Comparison of ENCODE assay signal across 21 cellular contexts in the genomic region with DNA sequence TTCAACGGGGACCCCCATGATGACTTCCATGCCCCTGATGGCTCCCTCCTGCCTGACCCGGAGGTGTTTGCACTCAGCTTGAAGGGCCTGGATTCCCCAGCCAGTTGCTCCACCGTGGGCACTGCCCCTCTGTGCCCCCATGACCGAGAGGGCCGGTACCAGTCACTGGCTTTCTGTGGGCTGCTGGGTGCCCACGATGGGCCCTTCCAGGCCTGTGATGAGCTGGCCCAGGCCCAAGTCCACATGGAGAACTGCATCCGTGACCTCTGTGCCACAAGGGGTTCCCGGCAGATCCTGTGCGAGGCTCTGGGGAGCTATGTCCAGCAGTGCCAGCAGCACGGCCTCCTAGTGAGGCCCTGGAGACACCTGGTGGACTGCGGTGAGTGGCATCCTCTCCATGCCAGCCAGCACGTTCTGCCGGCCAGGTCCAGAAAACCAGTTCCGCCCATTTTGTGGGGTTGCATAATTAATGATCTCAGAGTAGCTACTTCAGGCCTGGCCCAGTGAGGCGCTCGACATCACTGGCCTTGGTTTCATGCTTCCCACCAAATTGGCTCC. TPM values are rescaled to one million over a fixed set of nuclear protein-coding genes. Genes with fewer than 3 reads are reported as not detected.
DNase-seq lines count a peak whose midpoint lies in the region; ATAC-seq and TF ChIP-seq lines count a peak whose summit lies in the region.
"Had no signal": no experiment of that assay in that cellular context is flagged by ENCODE, and none has a peak within 500 bp of the region (broad histone marks: within the 10 kb centered on the region; RNA-seq: fewer than 3 reads in every experiment).

No MANE protein-coding gene starts in this region.

- peak overlapping the region; percentile 69 for H3K18ac ChIP-seq in neuronal stem cell (ENCODE audit: low read length)

- DNase-seq in H7 (peak; percentile 30), LNCaP clone FGC (ENCODE audit: low read depth) (peak; percentile 10), left lobe of liver (ENCODE audit: low spot score) (peak; percentile 77), neuronal stem cell (ENCODE audit: low spot score) (no peak), T-helper 17 cell (no peak), DMS153 (lab: John Stamatoyannopoulos, UW) (no peak), D341Med (ENCODE audit: low spot score) (no peak)
- DNase-seq: BE2C; Caco-2; CD8-positive, alpha-beta memory T cell; GM23248; HFFc6; IMR-90; KBM-7 had no signal

- no peak overlapping the region for H3K4ac ChIP-seq in neuronal stem cell (ENCODE audit: low read length)

- H3K14ac ChIP-seq in neuronal stem cell (ENCODE audit: low read length), result peak overlapping the region; percentile 43

- H3K27ac Mint-ChIP-seq in T-helper 17 cell, result no peak overlapping the region
- H3K27ac Mint-ChIP-seq: HFFc6 had no signal

- H3K27me3 ChIP-seq in H7 (ENCODE audit: control insufficient read depth, insufficient read depth, low read length) (no peaks in the 10 kb centered on the region), neuronal stem cell (ENCODE audit: control insufficient read depth in 3 of 3, insufficient read depth in 3 of 3, low read depth in 1 of 3, low read length in 3 of 3) (peaks cover 0 to 5% (median 0%) of the 10 kb centered on the region in 3 experiments)
- H3K27me3 ChIP-seq: BE2C had no signal

- TF ChIP-seq CTCF in LNCaP clone FGC (IDR thresholded peaks at IDR 0.05; ENCODE audit: control insufficient read depth, extremely low read depth, insufficient read depth), result 0 out of 2 replicates have a peak, but pooled peaks have one; percentile 9

- no peak overlapping the region for H4K8ac ChIP-seq in neuronal stem cell (ENCODE audit: low read depth, low read length)

- peaks cover 26% of the 10 kb centered on the region for H3K27me3 Mint-ChIP-seq in T-helper 17 cell

- no peak overlapping the region for H2BK5ac ChIP-seq in neuronal stem cell (ENCODE audit: low read length)

- no peak overlapping the region for H3K4me3 Mint-ChIP-seq in T-helper 17 cell
- H3K4me3 Mint-ChIP-seq: CD8-positive, alpha-beta memory T cell; HFFc6 had no signal

- no peak overlapping the region for H3K27ac ChIP-seq in neuronal stem cell (replicated peaks; ENCODE audit: low read length)
- H3K27ac ChIP-seq: A549, GM23248, HL-60 had no signal

- H3K9me3 ChIP-seq in neuronal stem cell (replicated peaks in 1 of 2; ENCODE audit: control insufficient read depth in 2 of 2, insufficient read depth in 1 of 2, low read depth in 1 of 2, low read length in 2 of 2), result no peaks in the 10 kb centered on the region
- no peaks in the 10 kb centered on the region for H3K9me3 ChIP-seq in T-helper 17 cell (ENCODE audit: control insufficient read depth, low read length, poor library complexity, severe bottlenecking)
- H3K9me3 ChIP-seq: BE2C, Caco-2 had no signal

- H3K36me3 Mint-ChIP-seq in T-helper 17 cell (ENCODE audit: low read depth), result peaks cover 4% of the 10 kb centered on the region
- H3K36me3 Mint-ChIP-seq: CD8-positive, alpha-beta memory T cell had no signal

- no peak overlapping the region for H2AFZ ChIP-seq in neuronal stem cell (ENCODE audit: low read length)
- H2AFZ ChIP-seq: GM23248 had no signal

- no peaks in the 10 kb centered on the region for H3K36me3 ChIP-seq in H7 (replicated peaks; ENCODE audit: control insufficient read depth, insufficient read depth, low read length)
- H3K36me3 ChIP-seq in neuronal stem cell (replicated peaks in 1 of 2; ENCODE audit: control insufficient read depth in 2 of 2, insufficient read depth in 2 of 2, low read length in 2 of 2), result no peaks in the 10 kb centered on the region
- H3K36me3 ChIP-seq: BE2C, HAP-1 had no signal

- no peak overlapping the region for H3K9ac ChIP-seq in neuronal stem cell (ENCODE audit: low read depth, low read length, poor library complexity)
- H3K9ac ChIP-seq: GM23248 had no signal

- no peak overlapping the region for H4K91ac ChIP-seq in neuronal stem cell (ENCODE audit: low read depth, low read length, poor library complexity)

- no peaks in the 10 kb centered on the region for H3K4me1 ChIP-seq in neuronal stem cell (ENCODE audit: control insufficient read depth in 2 of 2, insufficient read depth in 1 of 2, low read depth in 1 of 2, low read length in 2 of 2)
- H3K4me1 ChIP-seq: A549, BE2C, HAP-1 had no signal

- no CpG with 5 or more reads among the region's 16 CpGs for WGBS in neuronal stem cell (ENCODE audit: extremely low coverage in 2 of 2, insufficient read length in 2 of 2, insufficient replicate concordance in 1 of 2), 2 donors

- H2BK120ac ChIP-seq in neuronal stem cell (ENCODE audit: low read depth, low read length), result no peak overlapping the region

- H2BK15ac ChIP-seq in neuronal stem cell (ENCODE audit: low read length), result no peak overlapping the region

- peak; percentile 85 for ATAC-seq in left lobe of liver
- ATAC-seq in T-helper 17 cell, result no peak
- ATAC-seq in HG03442 (IDR thresholded peaks at IDR 0.05; ENCODE audit: unreplicated experiment), result no peak
- ATAC-seq: A549, GM12878 had no signal

- no peak overlapping the region for H3K4me2 ChIP-seq in neuronal stem cell (ENCODE audit: insufficient read depth, low read length, poor library complexity, severe bottlenecking)
- H3K4me2 ChIP-seq: A549 had no signal

- peak overlapping the region; percentile 87 for H2AK5ac ChIP-seq in neuronal stem cell (ENCODE audit: low read depth, low read length)

- peaks cover 7% of the 10 kb centered on the region for H3K4me1 Mint-ChIP-seq in T-helper 17 cell

- no peak overlapping the region for H3K23ac ChIP-seq in neuronal stem cell (ENCODE audit: low read depth, low read length, poor library complexity)

- H2BK12ac ChIP-seq in neuronal stem cell (ENCODE audit: low read length), result peak overlapping the region; percentile 44

- H3K4me3 ChIP-seq in H7 (ENCODE audit: insufficient read depth, low read depth, low read length), result no peak overlapping the region
- H3K4me3 ChIP-seq in LNCaP clone FGC (ENCODE audit: low read depth, low read length), result no peak overlapping the region
- no peak overlapping the region for H3K4me3 ChIP-seq in neuronal stem cell (ENCODE audit: low read length in 2 of 2)
- H3K4me3 ChIP-seq: A549, GM12878, GM23248, HAP-1 had no signal

- H3K79me1 ChIP-seq in neuronal stem cell (ENCODE audit: low read depth, low read length), result no peaks in the 10 kb centered on the region

RNA-seq across cellular contexts. Expression of gene FXYD3, which starts 34.9 kb away (rescaled TPM):
- total RNA-seq in H7 (2014; rRNA removed; shearing (Covaris generic)), result not detected in 2 replicates
- total RNA-seq in left lobe of liver (1.4 TPM), T-helper 17 cell (not detected)
- polyA plus RNA-seq in neuronal stem cell (2013, experiment 1 of 2), result 0.07 TPM
- polyA plus RNA-seq in neuronal stem cell (2013, experiment 2 of 2), result 0.12 TPM
- total RNA-seq: CD8-positive, alpha-beta memory T cell; Daoy; GM23248; HFFc6; IMR-90 had no signal
- polyA plus RNA-seq: AG04450; CD8-positive, alpha-beta memory T cell; GM23248; IMR-90 had no signal

RNA-seq across cellular contexts. Expression of gene HPN, which starts 39.2 kb away (rescaled TPM):
- 6.1 and 13.9 TPM in 2 replicates for total RNA-seq in H7 (2014; rRNA removed; shearing (Covaris generic))
- total RNA-seq in left lobe of liver (564 TPM), T-helper 17 cell (under 1 TPM in 1 of 2 donors, not detected in 1; 0.89 TPM)
- 0.36 TPM for polyA plus RNA-seq in neuronal stem cell (2013, experiment 1 of 2)
- polyA plus RNA-seq in neuronal stem cell (2013, experiment 2 of 2), result 0.28 TPM
- total RNA-seq: CD8-positive, alpha-beta memory T cell; Daoy; GM23248; HFFc6; IMR-90 had no signal
- polyA plus RNA-seq: AG04450, GM23248, IMR-90 had no signal

RNA-seq across cellular contexts. Expression of gene SCN1B, which starts 50.4 kb away (rescaled TPM):
- 8.1 and 8.9 TPM in 2 replicates for total RNA-seq in H7 (2014; rRNA removed; shearing (Covaris generic))
- total RNA-seq in left lobe of liver, result 4.5 TPM
- 2.8 TPM for polyA plus RNA-seq in neuronal stem cell (2013, experiment 1 of 2)
- 2.8 TPM for polyA plus RNA-seq in neuronal stem cell (2013, experiment 2 of 2)
- total RNA-seq in T-helper 17 cell, result 1 to 10 TPM; 1.9 to 6.2 TPM

RNA-seq across cellular contexts. Expression of gene LGI4, which starts 54.2 kb away (rescaled TPM):
- 2.9 and 10.4 TPM in 2 replicates for total RNA-seq in H7 (2014; rRNA removed; shearing (Covaris generic))
- 1.9 TPM for total RNA-seq in left lobe of liver
- polyA plus RNA-seq in neuronal stem cell (2013, experiment 1 of 2), result 2.0 TPM
- 1.8 TPM for polyA plus RNA-seq in neuronal stem cell (2013, experiment 2 of 2)
- under 1 TPM; 0.39 to 0.52 TPM for total RNA-seq in T-helper 17 cell
- total RNA-seq: Daoy, GM12878, IMR-90 had no signal
- polyA plus RNA-seq: CD8-positive, alpha-beta memory T cell had no signal

RNA-seq across cellular contexts. Expression of gene FXYD1, which starts 57.9 kb away (rescaled TPM):
- 5.0 and 6.1 TPM in 2 replicates for total RNA-seq in H7 (2014; rRNA removed; shearing (Covaris generic))
- total RNA-seq in left lobe of liver (280 TPM), T-helper 17 cell (1 to 10 TPM; 1.8 to 4.7 TPM)
- polyA plus RNA-seq in neuronal stem cell (2013, experiment 1 of 2), result 0.85 TPM
- 1.2 TPM for polyA plus RNA-seq in neuronal stem cell (2013, experiment 2 of 2)
- total RNA-seq: Caco-2; CD8-positive, alpha-beta memory T cell; Daoy had no signal
- polyA plus RNA-seq: A549 had no signal

Comparison
In these comparisons a context has a peak if more than half of its experiments do, and no peak if none do; other contexts are left out.
1. DNase-seq: peak in H7 (single experiment), LNCaP clone FGC (single experiment) and left lobe of liver (single experiment); none in neuronal stem cell (single experiment), T-helper 17 cell (0 of 3), DMS153 (single experiment) and D341Med (single experiment).
2. RNA of gene HPN, which starts 39.2 kb away (total RNA-seq): 564 TPM in left lobe of liver (single experiment); 6.1 to 13.9 TPM in H7 and 0.89 TPM in T-helper 17 cell; every median in the first group is over 10 times any median in the second.